In the genomic region with DNA sequence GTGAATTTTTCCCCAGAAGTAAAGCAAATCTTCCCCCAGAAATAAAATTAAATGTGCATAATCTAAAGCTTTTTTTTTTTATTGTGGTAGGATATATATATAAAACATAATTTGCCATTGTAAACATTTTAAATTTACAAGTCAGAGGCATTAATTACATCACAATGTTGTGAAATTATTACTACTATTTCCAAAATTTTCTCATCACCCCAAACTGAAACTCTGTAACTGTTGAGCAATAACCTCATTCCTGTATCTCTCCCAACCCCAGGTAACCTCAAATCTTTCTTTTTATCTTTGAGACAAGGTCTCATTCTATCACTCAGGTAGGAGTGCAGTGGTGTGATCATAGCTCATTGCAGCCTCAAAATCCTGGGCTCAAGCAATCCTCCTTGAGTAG, we compare ENCODE assay signal across 18 cellular contexts.
"Had no signal": no experiment of that assay in that cellular context is flagged by ENCODE, and none has a peak within 500 bp of the region (broad histone marks: within the 10 kb centered on the region; RNA-seq: fewer than 3 reads in every experiment).

No MANE protein-coding gene starts in this region.

- H3K27ac ChIP-seq: SJSA1, SK-N-MC had no signal

- DNase-seq: Karpas-422, KG1, MM.1S, NCI-H1092 treated with DMSO at 0.1 percent for 48 hours, NCI-H1436 treated with DMSO at 0.1 percent for 48 hours, NCI-H1694, NCI-H187 treated with DMSO at 0.1 percent for 48 hours, NCI-H2081, NCI-H2107, NCI-H2227 treated with DMSO at 0.1 percent for 48 hours, NCI-H524 treated with DMSO at 0.1 percent for 48 hours, NCI-H69, NCI-H774, Right ventricle myocardium superior, RPMI8226, SIG-M5 had no signal

- H3K4me1 ChIP-seq: SJSA1 had no signal

- H3K4me3 ChIP-seq: SJSA1, SK-N-MC had no signal

- H3K27me3 ChIP-seq: SJSA1 had no signal

- H3K9me3 ChIP-seq: SJSA1 had no signal
